ENCODE assay signal across 17 cellular contexts in genomic region chr12:59619461-59620240, GRCh38. TPM values are rescaled to one million over a fixed set of nuclear protein-coding genes. Genes with fewer than 3 reads are reported as not detected.
A peak's percentile ranks its signal among the peaks of the same experiment; 100 is the strongest.
DNase-seq lines count a peak whose midpoint lies in the region; ATAC-seq and TF ChIP-seq lines count a peak whose summit lies in the region.
"Had no signal": no experiment of that assay in that cellular context is flagged by ENCODE, and none has a peak within 500 bp of the region (broad histone marks: within the 10 kb centered on the region; RNA-seq: fewer than 3 reads in every experiment).

No MANE protein-coding gene starts in this region.

- no peaks in the 10 kb centered on the region for H3K79me2 ChIP-seq in osteoblast (ENCODE audit: insufficient read depth, low read length)

- no peak for DNase-seq in activated T-cell treated with anti-CD3 and anti-CD28 coated beads, Interleukin-2, amount 50 U/mL, for 72 hours
- DNase-seq in activated T-cell treated with anti-CD3 and anti-CD28 coated beads, Interleukin-2, amount 50 U/mL, for 48 hours, result no peak
- no peak for DNase-seq in HL-60 (ENCODE audit: low read depth in 1 of 2, low spot score in 1 of 2)
- DNase-seq in osteocyte (ENCODE audit: extremely low spot score, unreplicated experiment), result no peak
- DNase-seq in foreskin fibroblast, result no peak
- DNase-seq in activated effector memory CD4-positive, alpha-beta T cell treated with Interleukin-2 at 50 U/mL for 16 hours, result no peak
- no peak for DNase-seq in osteoblast (ENCODE audit: insufficient read length, low spot score, missing footprints)
- DNase-seq: activated CD4-positive, alpha-beta T cell treated with anti-CD3 and anti-CD28 coated beads, Interleukin-2, amount 50 U/mL, for 48 hours; activated gamma-delta T cell treated with Interleukin-2 at 50 U/mL for 16 hours; foreskin melanocyte; mesenchymal stem cell; NCI-H2029; occipital lobe; T-helper 9 cell had no signal

- H3K9me3 ChIP-seq in osteoblast (ENCODE audit: low read depth, low read length), result no peaks in the 10 kb centered on the region
- H3K9me3 ChIP-seq: A549 had no signal

- H3K27me3 ChIP-seq in HL-60 (ENCODE audit: insufficient read depth, poor library complexity, severe bottlenecking), result no peaks in the 10 kb centered on the region
- no peaks in the 10 kb centered on the region for H3K27me3 ChIP-seq in osteoblast (ENCODE audit: insufficient read depth, low read length)

- peaks cover 49% of the 10 kb centered on the region for H3K4me1 Mint-ChIP-seq in activated T-cell treated with anti-CD3 and anti-CD28 coated beads, Interleukin-2, amount 50 U/mL, for 72 hours (ENCODE audit: low read depth)
- peaks cover 20% of the 10 kb centered on the region for H3K4me1 Mint-ChIP-seq in osteocyte (ENCODE audit: unreplicated experiment)

- no peaks in the 10 kb centered on the region for H3K9me3 Mint-ChIP-seq in activated T-cell treated with anti-CD3 and anti-CD28 coated beads, Interleukin-2, amount 50 U/mL, for 72 hours
- H3K9me3 Mint-ChIP-seq in osteocyte (ENCODE audit: unreplicated experiment), result no peaks in the 10 kb centered on the region
- H3K9me3 Mint-ChIP-seq: brain had no signal

- peak overlapping the region; percentile 33 for H3K27ac ChIP-seq in HL-60 (replicated peaks)
- no peak overlapping the region for H3K27ac ChIP-seq in osteoblast (ENCODE audit: low read depth, low read length)
- H3K27ac ChIP-seq: A549 had no signal

- ATAC-seq in activated T-cell treated with anti-CD3 and anti-CD28 coated beads, Interleukin-2, amount 50 U/mL, for 72 hours (replicated peaks in 1 of 2), result peak; percentile 34 to 53
- peak; percentile 61 for ATAC-seq in GM21723 (IDR thresholded peaks at IDR 0.05; ENCODE audit: unreplicated experiment)
- ATAC-seq: A549 had no signal

- no peaks in the 10 kb centered on the region for H4K20me1 ChIP-seq in osteoblast (ENCODE audit: insufficient read depth, low read length)

- no peak overlapping the region for H3K4me3 ChIP-seq in HL-60 (replicated peaks; ENCODE audit: insufficient read depth, low read length)
- no peak overlapping the region for H3K4me3 ChIP-seq in foreskin fibroblast (ENCODE audit: low read depth in 1 of 2, low read length in 2 of 2)
- no peak overlapping the region for H3K4me3 ChIP-seq in osteoblast (ENCODE audit: insufficient read depth, low read length)
- H3K4me3 ChIP-seq: A549 had no signal

- H3K36me3 Mint-ChIP-seq in activated T-cell treated with anti-CD3 and anti-CD28 coated beads, Interleukin-2, amount 50 U/mL, for 72 hours (ENCODE audit: insufficient read depth in 2 of 2), result peaks cover 0 to 4% of the 10 kb centered on the region in 2 donors
- peaks cover 5% of the 10 kb centered on the region for H3K36me3 Mint-ChIP-seq in osteocyte (ENCODE audit: unreplicated experiment)
- H3K36me3 Mint-ChIP-seq: brain had no signal

- no peaks in the 10 kb centered on the region for H3K36me3 ChIP-seq in osteoblast (ENCODE audit: insufficient read depth, low read length)

- H3K4me2 ChIP-seq in osteoblast (ENCODE audit: insufficient read depth, low read length), result no peak overlapping the region
- H3K4me2 ChIP-seq: A549 had no signal

- H3K4me1 ChIP-seq in osteoblast (ENCODE audit: insufficient read depth, low read length), result peaks cover 2% of the 10 kb centered on the region
- H3K4me1 ChIP-seq: A549 had no signal

- no peaks in the 10 kb centered on the region for H3K27me3 Mint-ChIP-seq in activated T-cell treated with anti-CD3 and anti-CD28 coated beads, Interleukin-2, amount 50 U/mL, for 72 hours (ENCODE audit: low read depth)
- no peaks in the 10 kb centered on the region for H3K27me3 Mint-ChIP-seq in osteocyte (ENCODE audit: unreplicated experiment)
- H3K27me3 Mint-ChIP-seq: brain had no signal

- no peak overlapping the region for H3K4me3 Mint-ChIP-seq in activated T-cell treated with anti-CD3 and anti-CD28 coated beads, Interleukin-2, amount 50 U/mL, for 72 hours
- H3K4me3 Mint-ChIP-seq in osteocyte (ENCODE audit: unreplicated experiment), result no peak overlapping the region
- H3K4me3 Mint-ChIP-seq: brain had no signal

- H3K27ac Mint-ChIP-seq in activated T-cell treated with anti-CD3 and anti-CD28 coated beads, Interleukin-2, amount 50 U/mL, for 72 hours, result no peak overlapping the region
- H3K27ac Mint-ChIP-seq in osteocyte (ENCODE audit: unreplicated experiment), result peak overlapping the region; percentile 7

- TF ChIP-seq CTCF in HL-60 (IDR thresholded peaks at IDR 0.05; ENCODE audit: insufficient read depth, low read length) (no peak), osteocyte (IDR thresholded peaks at IDR 0.05) (no peak), foreskin fibroblast (IDR thresholded peaks at IDR 0.05; ENCODE audit: low read depth, low read length) (no peak), osteoblast (IDR thresholded peaks at IDR 0.05; ENCODE audit: extremely low read depth, low read depth, low read length) (no peak)

- no peak overlapping the region for H2AFZ ChIP-seq in osteoblast (ENCODE audit: low read length)

RNA-seq across cellular contexts. Expression of gene SLC16A7, which starts 23.8 kb away (rescaled TPM):
- total RNA-seq in activated T-cell treated with anti-CD3 and anti-CD28 coated beads, Interleukin-2, amount 50 U/mL, for 72 hours, result 10 to 100 TPM; 38.8 to 40.2 TPM
- total RNA-seq in osteocyte (30.4 and 32.6 TPM in 2 replicates), osteoblast (53.2 and 54.8 TPM in 2 replicates)
